In the genomic region with DNA sequence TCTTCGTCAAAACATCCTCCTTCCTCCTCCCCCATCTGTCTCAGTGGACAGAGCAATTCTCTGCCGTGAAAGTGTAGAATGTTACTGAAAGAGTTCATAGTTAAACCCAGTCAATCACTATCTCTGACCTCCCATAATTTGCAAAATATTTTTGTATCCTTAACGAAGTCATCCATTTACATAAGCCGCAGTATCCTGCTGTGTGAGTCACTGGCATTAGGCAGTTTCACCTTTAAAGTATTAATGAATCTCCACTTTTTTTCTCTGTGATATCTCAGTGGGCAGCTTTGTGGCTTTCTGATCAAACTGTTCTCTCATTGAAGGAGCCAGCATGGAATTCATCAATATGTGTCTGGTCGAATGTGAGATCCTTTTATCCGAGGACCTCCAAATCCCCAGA, we compare ENCODE assay signal across 34 cellular contexts.
"Had no signal": no experiment of that assay in that cellular context is flagged by ENCODE, and none has a peak within 500 bp of the region (broad histone marks: within the 10 kb centered on the region; RNA-seq: fewer than 3 reads in every experiment).

No MANE protein-coding gene starts in this region.

- H3K4me1 Mint-ChIP-seq: activated B cell treated with CpG ODN at 0.5 μM for 24 hours; activated T-helper 17 cell treated with anti-CD3 and anti-CD28 coated beads, Interleukin-2, amount 50 U/mL, for 72 hours; central memory CD8-positive, alpha-beta T cell; endodermal cell; T-helper 17 cell had no signal

- H3K27ac Mint-ChIP-seq: activated B cell treated with CpG ODN at 0.5 μM for 24 hours; activated CD8-positive, alpha-beta T cell treated with anti-CD3 and anti-CD28 coated beads for 36 hours; activated naive CD8-positive, alpha-beta T cell; activated T-helper 17 cell treated with anti-CD3 and anti-CD28 coated beads, Interleukin-2, amount 50 U/mL, for 72 hours; dendritic cell treated with granulocyte-macrophage colony-stimulating factor and Interleukin-4, amounts not matched to agents 40 ng/mL and 50 ng/mL, for 4 days; endodermal cell; T-helper 17 cell; T-helper 2 cell treated with Interferon-gamma antibody and Interleukin-4, amounts not matched to agents 5 μg/mL and 100 μg/mL, for 36 hours had no signal

- H3K27me3 ChIP-seq: brain microvascular endothelial cell, esophagus muscularis mucosa, foreskin keratinocyte, gastrocnemius medialis had no signal

- FAIRE-seq: bronchial epithelial cell had no signal

- H3K36me3 Mint-ChIP-seq: activated naive CD8-positive, alpha-beta T cell had no signal

- H3K9me3 ChIP-seq: gastrocnemius medialis had no signal

- DNase-seq: activated B cell treated with CpG ODN at 0.5 μM for 24 hours; activated CD4-positive, alpha-beta T cell treated with anti-CD3 and anti-CD28 coated beads for 48 hours; activated CD4-positive, alpha-beta T cell treated with anti-CD3 and anti-CD28 coated beads, Interleukin-2, amount 50 U/mL, for 1 hour; activated CD4-positive, alpha-beta T cell treated with anti-CD3 and anti-CD28 coated beads, Interleukin-2, amount 50 U/mL, for 48 hours; activated CD8-positive, alpha-beta memory T cell treated with anti-CD3 and anti-CD28 coated beads for 24 hours; activated CD8-positive, alpha-beta T cell treated with anti-CD3 and anti-CD28 coated beads for 36 hours; activated effector memory CD4-positive, alpha-beta T cell treated with Interleukin-2 at 50 U/mL for 16 hours; activated gamma-delta T cell treated with Interleukin-2 at 50 U/mL for 16 hours; activated naive CD4-positive, alpha-beta T cell treated with anti-CD3 and anti-CD28 coated beads, Interleukin-2, amount 50 U/mL, for 16 hours; activated naive CD4-positive, alpha-beta T cell treated with Interleukin-2 at 50 U/mL for 16 hours; activated T-cell treated with anti-CD3 and anti-CD28 coated beads, Interleukin-2, amount 50 U/mL, for 4 hours; amniotic stem cell; anterior cingulate cortex; brain microvascular endothelial cell; dorsolateral prefrontal cortex; effector memory CD4-positive, alpha-beta T cell; endodermal cell; erythroblast; foreskin keratinocyte; gastrocnemius medialis; glutamatergic neuron; T-helper 1 cell; T-helper 17 cell; T1000; WERI-Rb-1 had no signal

- H3K4me3 Mint-ChIP-seq: activated B cell treated with CpG ODN at 0.5 μM for 24 hours; activated CD8-positive, alpha-beta T cell treated with anti-CD3 and anti-CD28 coated beads for 36 hours; activated naive CD8-positive, alpha-beta T cell; activated T-cell treated with anti-CD3 and anti-CD28 coated beads, Interleukin-2, amount 50 U/mL, for 4 hours; activated T-helper 17 cell treated with anti-CD3 and anti-CD28 coated beads, Interleukin-2, amount 50 U/mL, for 72 hours; central memory CD8-positive, alpha-beta T cell; dendritic cell treated with granulocyte-macrophage colony-stimulating factor and Interleukin-4, amounts not matched to agents 40 ng/mL and 50 ng/mL, for 4 days; endodermal cell; T-helper 17 cell; T-helper 2 cell treated with Interferon-gamma antibody and Interleukin-4, amounts not matched to agents 5 μg/mL and 100 μg/mL, for 36 hours had no signal

- ATAC-seq: activated CD4-positive, CD25-positive, alpha-beta regulatory T cell treated with anti-CD3 and anti-CD28 coated beads, Interleukin-2, amount 50 U/mL, for 24 hours; activated CD8-positive, alpha-beta T cell treated with anti-CD3 and anti-CD28 coated beads for 36 hours; activated T-cell treated with anti-CD3 and anti-CD28 coated beads, Interleukin-2, amount 50 U/mL, for 4 hours; activated T-helper 17 cell treated with anti-CD3 and anti-CD28 coated beads, Interleukin-2, amount 50 U/mL, for 72 hours; foreskin keratinocyte; gastrocnemius medialis; T-helper 17 cell had no signal

- H3K4me3 ChIP-seq: coronary artery, dorsolateral prefrontal cortex, esophagus muscularis mucosa, gastrocnemius medialis had no signal

- H3K27me3 Mint-ChIP-seq: activated B cell treated with CpG ODN at 0.5 μM for 24 hours; activated CD8-positive, alpha-beta T cell treated with anti-CD3 and anti-CD28 coated beads for 36 hours; activated naive CD8-positive, alpha-beta T cell; activated T-helper 17 cell treated with anti-CD3 and anti-CD28 coated beads, Interleukin-2, amount 50 U/mL, for 72 hours; central memory CD8-positive, alpha-beta T cell; dendritic cell treated with granulocyte-macrophage colony-stimulating factor and Interleukin-4, amounts not matched to agents 40 ng/mL and 50 ng/mL, for 4 days; T-helper 17 cell had no signal

- H3K36me3 ChIP-seq: brain microvascular endothelial cell, esophagus muscularis mucosa, gastrocnemius medialis, WERI-Rb-1 had no signal

- H3K9me3 Mint-ChIP-seq: dendritic cell treated with granulocyte-macrophage colony-stimulating factor and Interleukin-4, amounts not matched to agents 40 ng/mL and 50 ng/mL, for 4 days had no signal

- H3K4me1 ChIP-seq: esophagus muscularis mucosa, foreskin keratinocyte, gastrocnemius medialis had no signal

- H3K27ac ChIP-seq: brain microvascular endothelial cell, coronary artery, dorsolateral prefrontal cortex, esophagus muscularis mucosa, foreskin keratinocyte, gastrocnemius medialis, WERI-Rb-1 had no signal
